ENCODE assay signal across 8 cellular contexts in the genomic region with DNA sequence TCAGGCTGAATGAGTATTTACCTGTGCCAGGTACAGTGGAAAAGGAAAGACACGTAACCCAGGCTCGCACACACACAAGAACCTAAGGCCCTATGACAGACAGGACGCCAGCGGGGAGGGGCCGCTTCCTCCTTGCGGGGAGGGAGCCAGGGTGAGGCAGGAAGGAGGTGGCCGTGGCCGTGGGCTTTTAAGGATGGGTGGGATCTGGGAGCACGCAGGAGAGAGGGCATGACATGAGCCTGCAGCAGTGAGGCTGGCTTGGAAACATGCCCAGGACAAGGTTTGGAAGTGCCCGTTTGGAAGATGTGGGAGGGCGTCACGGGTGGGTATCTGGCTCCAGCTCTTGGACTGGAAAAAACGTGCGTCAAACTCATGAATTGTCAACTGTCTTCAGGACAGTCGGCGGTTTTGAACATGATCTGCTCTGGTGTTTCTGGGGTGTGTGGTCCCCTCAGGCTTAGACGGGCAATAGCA. TPM values are rescaled to one million over a fixed set of nuclear protein-coding genes. Genes with fewer than 3 reads are reported as not detected.
DNase-seq lines count a peak whose midpoint lies in the region; ATAC-seq lines count a peak whose summit lies in the region.

No MANE protein-coding gene starts in this region.

- in situ Hi-C loops in GM23248 (cut with MboI) = no loop called here

- H3K79me2 ChIP-seq in GM23248 (ENCODE audit: insufficient read depth) = peaks cover 100% of the 10 kb centered on the region

- H3F3A ChIP-seq in GM23248 (ENCODE audit: insufficient read depth) = peaks cover 21% of the 10 kb centered on the region

- no peaks in the 10 kb centered on the region; the same call in 1 of the 2 replicates for H4K20me1 ChIP-seq in GM23248 (ENCODE audit: insufficient read depth)

- no peaks in the 10 kb centered on the region for H3K9me3 ChIP-seq in GM23248 (ENCODE audit: low read depth)

- no peak for ATAC-seq in GM18867 (IDR thresholded peaks at IDR 0.05; ENCODE audit: unreplicated experiment)
- no peak for ATAC-seq in HG02973 (IDR thresholded peaks at IDR 0.05; ENCODE audit: unreplicated experiment)
- ATAC-seq in HG03175 (IDR thresholded peaks at IDR 0.05; ENCODE audit: unreplicated experiment) = no peak

- H3K9me2 ChIP-seq in GM23248 (ENCODE audit: insufficient read depth) = no peaks in the 10 kb centered on the region

- peak; percentile 47 for DNase-seq in GM23248
- DNase-seq in activated T-cell treated with anti-CD3 and anti-CD28 coated beads for 1 hour (ENCODE audit: low read depth) = peak; percentile 52
- DNase-seq in germinal center (ENCODE audit: low spot score) = peak; percentile 43
- peak; percentile 45 for DNase-seq in stimulated activated CD4-positive, alpha-beta T cell treated with anti-CD3 and anti-CD28 coated beads, Interleukin-1b, Interleukin-23, amount 100 ng/mL, for 48 hours
- DNase-seq in NCI-H1694 (lab: John Stamatoyannopoulos, UW) = no peak

- WGBS in GM23248 (ENCODE audit: low coverage in 1 of 2, low lambda C conversion rate in 2 of 2, missing lambda C conversion rate in 2 of 2), 2 experiments = 34 to 45% methylated on average over 15 to 17 of the region's 17 CpGs

- H3K4me3 ChIP-seq in GM23248 = no peak overlapping the region

- H3K27me3 ChIP-seq in GM23248 (replicated peaks; ENCODE audit: insufficient read depth) = no peaks in the 10 kb centered on the region

- no peak overlapping the region for H2AFZ ChIP-seq in GM23248

- peaks cover 26% of the 10 kb centered on the region for H3K4me1 ChIP-seq in GM23248 (ENCODE audit: insufficient read depth)

- peak overlapping the region; percentile 30; the same call in 1 of the 2 replicates for H3K27ac ChIP-seq in GM23248

- H3K9ac ChIP-seq in GM23248 = no peak overlapping the region

- H3K36me3 ChIP-seq in GM23248 (ENCODE audit: low read depth) = no peaks in the 10 kb centered on the region; the same call in 1 of the 2 replicates

- no peak overlapping the region for H3K4me2 ChIP-seq in GM23248 (ENCODE audit: unreplicated experiment)

RNA-seq across cellular contexts. Expression of a gene that starts 20.1 kb away (rescaled TPM):
- total RNA-seq in GM23248 (2014; rRNA removed; shearing (Covaris generic)) = 114 and 141 TPM in 2 replicates
- 151 and 159 TPM in 2 replicates for polyA plus RNA-seq in GM23248 (2016; fragmentation: Nextera tagmentation; extraction: Ambion mirVana)

RNA-seq across cellular contexts. Expression of a gene that starts 22.1 kb away (rescaled TPM):
- 9.1 and 11.6 TPM in 2 replicates for total RNA-seq in GM23248 (2014; rRNA removed; shearing (Covaris generic))
- polyA plus RNA-seq in GM23248 (2016; fragmentation: Nextera tagmentation; extraction: Ambion mirVana) = 11.9 and 12.6 TPM in 2 replicates

RNA-seq across cellular contexts. Expression of a gene that starts 36.9 kb away (rescaled TPM):
- total RNA-seq in GM23248 (2014; rRNA removed; shearing (Covaris generic)) = 3.0 and 6.2 TPM in 2 replicates
- polyA plus RNA-seq in GM23248 (2016; fragmentation: Nextera tagmentation; extraction: Ambion mirVana) = 5.0 and 8.4 TPM in 2 replicates

RNA-seq across cellular contexts. Expression of a gene that starts 41.7 kb away (rescaled TPM):
- total RNA-seq in GM23248 (2014; rRNA removed; shearing (Covaris generic)) = 1.8 and 6.4 TPM in 2 replicates
- polyA plus RNA-seq in GM23248 (2016; fragmentation: Nextera tagmentation; extraction: Ambion mirVana) = 1.7 TPM in 2 replicates
